19 cellular contexts compared by ENCODE assay signal in genomic region chr3:14473411-14473891, GRCh38.
DNase-seq lines count a peak whose midpoint lies in the region; ATAC-seq and TF ChIP-seq lines count a peak whose summit lies in the region.
"Had no signal": no experiment of that assay in that cellular context is flagged by ENCODE, and none has a peak within 500 bp of the region (broad histone marks: within the 10 kb centered on the region; RNA-seq: fewer than 3 reads in every experiment).

No MANE protein-coding gene starts in this region.

- no peak for TF ChIP-seq POLR2A in erythroblast (IDR thresholded peaks at IDR 0.05; ENCODE audit: low read length)

- CTCF ChIA-PET in CD4-positive, alpha-beta memory T cell (lab: Charles Lee; ENCODE audit: partially characterized antibody): no interaction called here

- peaks cover 43% of the 10 kb centered on the region for H3K36me3 ChIP-seq in CD4-positive, alpha-beta memory T cell (ENCODE audit: insufficient read depth, low read length)
- no peaks in the 10 kb centered on the region; the same call in 1 of the 2 replicates for H3K36me3 ChIP-seq in SJCRH30

- H3K4me1 ChIP-seq in CD4-positive, alpha-beta memory T cell (ENCODE audit: insufficient read depth, low read length): no peaks in the 10 kb centered on the region
- H3K4me1 ChIP-seq in SJCRH30: peaks cover 14% of the 10 kb centered on the region

- no peaks in the 10 kb centered on the region for H3K27me3 Mint-ChIP-seq in CD4-positive, alpha-beta memory T cell
- H3K27me3 Mint-ChIP-seq in activated CD4-positive, alpha-beta T cell treated with anti-CD3 and anti-CD28 coated beads, Interleukin-2, amount 10 ng/mL, durations not matched to agents 24 days and 14 days: no peaks in the 10 kb centered on the region
- H3K27me3 Mint-ChIP-seq in naive thymus-derived CD8-positive, alpha-beta T cell: no peaks in the 10 kb centered on the region
- H3K27me3 Mint-ChIP-seq: activated CD4-positive, alpha-beta memory T cell treated with anti-CD3 and anti-CD28 coated beads, Interleukin-2, amount 10 ng/mL, durations not matched to agents 7 days and 5 days; B cell; naive thymus-derived CD4-positive, alpha-beta T cell had no signal

- no peaks in the 10 kb centered on the region for H3K4me1 Mint-ChIP-seq in CD4-positive, alpha-beta memory T cell
- H3K4me1 Mint-ChIP-seq in activated CD4-positive, alpha-beta T cell treated with anti-CD3 and anti-CD28 coated beads, Interleukin-2, amount 10 ng/mL, durations not matched to agents 24 days and 14 days: peaks cover 6% of the 10 kb centered on the region
- peaks cover 0 to 1% (median 0%) of the 10 kb centered on the region in 4 donors for H3K4me1 Mint-ChIP-seq in naive thymus-derived CD8-positive, alpha-beta T cell
- H3K4me1 Mint-ChIP-seq: B cell, immature natural killer cell had no signal

- no peaks in the 10 kb centered on the region for H3K9me3 ChIP-seq in CD4-positive, alpha-beta memory T cell (ENCODE audit: control insufficient read depth in 1 of 2, low read length in 2 of 2)
- H3K9me3 ChIP-seq in SJCRH30 (replicated peaks): no peaks in the 10 kb centered on the region
- H3K9me3 ChIP-seq: body of pancreas had no signal

- no peak for ATAC-seq in naive thymus-derived CD8-positive, alpha-beta T cell
- ATAC-seq: body of pancreas; naive thymus-derived CD4-positive, alpha-beta T cell had no signal

- no peak overlapping the region for H3K4me3 Mint-ChIP-seq in CD4-positive, alpha-beta memory T cell
- no peak overlapping the region for H3K4me3 Mint-ChIP-seq in activated CD4-positive, alpha-beta T cell treated with anti-CD3 and anti-CD28 coated beads, Interleukin-2, amount 10 ng/mL, durations not matched to agents 24 days and 14 days
- H3K4me3 Mint-ChIP-seq in naive thymus-derived CD8-positive, alpha-beta T cell: no peak overlapping the region
- H3K4me3 Mint-ChIP-seq: activated CD4-positive, alpha-beta memory T cell treated with anti-CD3 and anti-CD28 coated beads, Interleukin-2, amount 10 ng/mL, durations not matched to agents 7 days and 5 days; B cell; immature natural killer cell; naive thymus-derived CD4-positive, alpha-beta T cell had no signal

- no peak for DNase-seq in CD4-positive, alpha-beta memory T cell
- DNase-seq in SJCRH30 (no peak), iris pigment epithelial cell (ENCODE audit: low read depth) (peak; percentile 41), renal cortical epithelial cell (ENCODE audit: low read depth) (peak; percentile 94), NCI-H2029 treated with DMSO at 0.1 percent for 48 hours (lab: John Stamatoyannopoulos, UW) (no peak), erythroblast (lab: John Stamatoyannopoulos, UW) (no peak)
- no peak for DNase-seq in activated CD4-positive, alpha-beta T cell treated with anti-CD3 and anti-CD28 coated beads, Interleukin-2, amount 10 ng/mL, durations not matched to agents 24 days and 14 days
- DNase-seq in naive thymus-derived CD8-positive, alpha-beta T cell: no peak
- DNase-seq: activated CD4-positive, alpha-beta memory T cell treated with anti-CD3 and anti-CD28 coated beads, Interleukin-2, amount 10 ng/mL, durations not matched to agents 7 days and 5 days; activated gamma-delta T cell; body of pancreas; DMS153; immature natural killer cell; MV-4-11; naive thymus-derived CD4-positive, alpha-beta T cell; NCI-H2171; SIG-M5; stimulated activated CD4-positive, alpha-beta T cell treated with anti-CD3 and anti-CD28 coated beads, Interleukin-4, amount 100 ng/mL, for 24 hours had no signal

- no peaks in the 10 kb centered on the region for H3K27me3 ChIP-seq in CD4-positive, alpha-beta memory T cell (ENCODE audit: insufficient read depth, low read length)
- H3K27me3 ChIP-seq in SJCRH30: no peaks in the 10 kb centered on the region
- H3K27me3 ChIP-seq: body of pancreas had no signal

- no peak overlapping the region for H3K27ac ChIP-seq in CD4-positive, alpha-beta memory T cell (ENCODE audit: low read depth, low read length)
- peak overlapping the region; percentile 47; the same call in 1 of the 2 replicates for H3K27ac ChIP-seq in SJCRH30
- H3K27ac ChIP-seq: body of pancreas had no signal

- intact Hi-C loops in CD4-positive, alpha-beta memory T cell (cut with micrococcal nuclease): no loop called here
- intact Hi-C loops in activated CD4-positive, alpha-beta T cell treated with anti-CD3 and anti-CD28 coated beads, Interleukin-2, amount 10 ng/mL, durations not matched to agents 24 days and 14 days (cut with micrococcal nuclease): no loop called here

- POLR2A ChIA-PET in CD4-positive, alpha-beta memory T cell (lab: Charles Lee; ENCODE audit: partially characterized antibody): no interaction called here
- POLR2A ChIA-PET in naive thymus-derived CD8-positive, alpha-beta T cell (lab: Charles Lee): no interaction called here

- H3K9me3 Mint-ChIP-seq in CD4-positive, alpha-beta memory T cell: peaks cover 0 to 2% (median 0%) of the 10 kb centered on the region in 8 donors
- no peaks in the 10 kb centered on the region for H3K9me3 Mint-ChIP-seq in activated CD4-positive, alpha-beta T cell treated with anti-CD3 and anti-CD28 coated beads, Interleukin-2, amount 10 ng/mL, durations not matched to agents 24 days and 14 days
- no peaks in the 10 kb centered on the region for H3K9me3 Mint-ChIP-seq in naive thymus-derived CD8-positive, alpha-beta T cell
- H3K9me3 Mint-ChIP-seq: activated CD4-positive, alpha-beta memory T cell treated with anti-CD3 and anti-CD28 coated beads, Interleukin-2, amount 10 ng/mL, durations not matched to agents 7 days and 5 days; immature natural killer cell; naive thymus-derived CD4-positive, alpha-beta T cell had no signal

- H3K4me3 ChIP-seq in CD4-positive, alpha-beta memory T cell (ENCODE audit: low read length in 2 of 2): no peak overlapping the region
- no peak overlapping the region for H3K4me3 ChIP-seq in SJCRH30
- H3K4me3 ChIP-seq: body of pancreas had no signal

- peaks cover 31 to 67% of the 10 kb centered on the region in 2 donors for H3K36me3 Mint-ChIP-seq in CD4-positive, alpha-beta memory T cell
- peaks cover 32% of the 10 kb centered on the region for H3K36me3 Mint-ChIP-seq in activated CD4-positive, alpha-beta T cell treated with anti-CD3 and anti-CD28 coated beads, Interleukin-2, amount 10 ng/mL, durations not matched to agents 24 days and 14 days (ENCODE audit: low read depth)
- peaks cover 0 to 70% (median 4%) of the 10 kb centered on the region in 3 donors for H3K36me3 Mint-ChIP-seq in naive thymus-derived CD8-positive, alpha-beta T cell

- peak overlapping the region in 4 of 7 donors; percentile 37 to 64 (median 49) for H3K27ac Mint-ChIP-seq in CD4-positive, alpha-beta memory T cell
- H3K27ac Mint-ChIP-seq in activated CD4-positive, alpha-beta T cell treated with anti-CD3 and anti-CD28 coated beads, Interleukin-2, amount 10 ng/mL, durations not matched to agents 24 days and 14 days: no peak overlapping the region
- H3K27ac Mint-ChIP-seq in naive thymus-derived CD8-positive, alpha-beta T cell: no peak overlapping the region
- H3K27ac Mint-ChIP-seq: activated CD4-positive, alpha-beta memory T cell treated with anti-CD3 and anti-CD28 coated beads, Interleukin-2, amount 10 ng/mL, durations not matched to agents 7 days and 5 days; B cell; immature natural killer cell; naive thymus-derived CD4-positive, alpha-beta T cell had no signal

Comparison
In these comparisons a context has a peak if more than half of its experiments do, and no peak if none do; other contexts are left out.
1. DNase-seq: peak in iris pigment epithelial cell (single experiment) and renal cortical epithelial cell (single experiment); none in CD4-positive, alpha-beta memory T cell (0 of 5), SJCRH30 (0 of 2), NCI-H2029 treated with DMSO at 0.1 percent for 48 hours (single experiment), activated CD4-positive, alpha-beta T cell treated with anti-CD3 and anti-CD28 coated beads, Interleukin-2, amount 10 ng/mL, durations not matched to agents 24 days and 14 days (single experiment), erythroblast (0 of 2) and naive thymus-derived CD8-positive, alpha-beta T cell (0 of 10).
2. H3K27ac Mint-ChIP-seq: peak in CD4-positive, alpha-beta memory T cell (4 of 7); none in activated CD4-positive, alpha-beta T cell treated with anti-CD3 and anti-CD28 coated beads, Interleukin-2, amount 10 ng/mL, durations not matched to agents 24 days and 14 days (single experiment) and naive thymus-derived CD8-positive, alpha-beta T cell (0 of 10).